ENCODE assay signal across 24 cellular contexts in the genomic region with DNA sequence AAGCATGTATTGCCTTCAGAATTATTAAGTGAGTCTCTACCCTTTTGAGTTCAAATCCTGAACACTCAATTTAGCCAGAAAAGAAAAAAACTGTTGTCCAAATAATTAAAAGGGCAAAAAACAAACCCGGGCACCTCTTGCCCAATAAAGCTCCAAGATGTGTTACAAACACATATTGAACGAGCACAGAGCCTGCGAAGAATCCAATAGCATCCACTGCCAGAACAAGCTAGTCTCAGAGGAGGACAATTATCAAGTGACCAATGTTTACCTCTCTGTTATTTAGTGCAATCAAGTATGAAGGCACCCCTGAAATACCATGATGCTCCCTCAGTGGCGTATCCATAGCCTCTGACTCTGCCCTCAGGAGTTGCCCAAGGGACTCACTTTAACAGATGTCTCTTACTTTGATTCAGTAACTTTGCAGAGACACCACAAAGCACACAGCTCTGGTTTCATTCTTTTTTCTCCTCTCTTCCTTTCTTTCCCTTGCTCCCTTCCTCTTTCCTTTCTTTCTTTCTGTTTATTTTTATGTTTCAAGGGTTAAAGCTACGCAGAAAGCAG.
"Had no signal": no experiment of that assay in that cellular context is flagged by ENCODE, and none has a peak within 500 bp of the region (broad histone marks: within the 10 kb centered on the region; RNA-seq: fewer than 3 reads in every experiment).

No MANE protein-coding gene starts in this region.

- ATAC-seq: activated CD8-positive, alpha-beta T cell treated with anti-CD3 and anti-CD28 coated beads, Interleukin-2, amount 10 ng/mL, durations not matched to agents 7 days and 5 days; body of pancreas had no signal

- H3K4me1 ChIP-seq: body of pancreas, esophagus muscularis mucosa, parathyroid adenoma, tibial nerve, vagina had no signal

- H3K36me3 ChIP-seq: esophagus muscularis mucosa, neutrophil, tibial nerve, vagina had no signal

- DNase-seq: activated B cell treated with CpG ODN at 0.5 μM for 24 hours; activated CD4-positive, alpha-beta T cell treated with anti-CD3 and anti-CD28 coated beads for 48 hours; activated CD8-positive, alpha-beta memory T cell treated with anti-CD3 and anti-CD28 coated beads, Interleukin-2, amount 50 U/mL, for 4 hours; activated CD8-positive, alpha-beta T cell treated with anti-CD3 and anti-CD28 coated beads, Interleukin-2, amount 10 ng/mL, durations not matched to agents 7 days and 5 days; activated effector memory CD4-positive, alpha-beta T cell treated with anti-CD3 and anti-CD28 coated beads, Interleukin-2, amount 50 U/mL, for 16 hours; activated T-cell treated with anti-CD3 and anti-CD28 coated beads, Interleukin-2, amount 50 U/mL, for 48 hours; body of pancreas; caudate nucleus; immature natural killer cell; midbrain; naive B cell; retina; stimulated activated CD4-positive, alpha-beta T cell treated with anti-CD3 and anti-CD28 coated beads, Interleukin-4, amount 100 ng/mL, for 24 hours; stimulated activated CD8-positive, alpha-beta memory T cell treated with anti-CD3 and anti-CD28 coated beads, Interleukin-4, amount 100 ng/mL, for 48 hours; stimulated activated naive CD4-positive, alpha-beta T cell treated with Interleukin-2 at 50 U/mL for 16 hours; substantia nigra had no signal

- H3K9ac ChIP-seq: parathyroid adenoma had no signal

- H3K27ac ChIP-seq: body of pancreas, esophagus muscularis mucosa, neutrophil, parathyroid adenoma, skin epidermis, tibial nerve, vagina had no signal

- H3K36me3 Mint-ChIP-seq: activated naive CD4-positive, alpha-beta T cell treated with anti-CD3 and anti-CD28 coated beads, Interleukin-2, amount 50 U/mL, for 24 hours; immature natural killer cell; naive B cell had no signal

- H2AFZ ChIP-seq: parathyroid adenoma had no signal

- H3K4me1 Mint-ChIP-seq: activated B cell treated with CpG ODN at 0.5 μM for 24 hours; activated naive CD4-positive, alpha-beta T cell treated with anti-CD3 and anti-CD28 coated beads, Interleukin-2, amount 50 U/mL, for 24 hours; immature natural killer cell; naive B cell had no signal

- H3K27me3 ChIP-seq: body of pancreas, esophagus muscularis mucosa, neutrophil, tibial nerve, vagina had no signal

- H3K9me3 Mint-ChIP-seq: activated naive CD4-positive, alpha-beta T cell treated with anti-CD3 and anti-CD28 coated beads, Interleukin-2, amount 50 U/mL, for 24 hours had no signal

- H3K79me2 ChIP-seq: parathyroid adenoma had no signal

- H3K4me3 ChIP-seq: body of pancreas, esophagus muscularis mucosa, lung, skin epidermis, tibial nerve, vagina had no signal

- H3K4me3 Mint-ChIP-seq: activated B cell treated with CpG ODN at 0.5 μM for 24 hours; activated CD8-positive, alpha-beta T cell treated with anti-CD3 and anti-CD28 coated beads, Interleukin-2, amount 10 ng/mL, durations not matched to agents 7 days and 5 days; activated naive CD4-positive, alpha-beta T cell treated with anti-CD3 and anti-CD28 coated beads, Interleukin-2, amount 50 U/mL, for 24 hours; immature natural killer cell; naive B cell had no signal

- H3K27ac Mint-ChIP-seq: activated B cell treated with CpG ODN at 0.5 μM for 24 hours; activated CD8-positive, alpha-beta T cell treated with anti-CD3 and anti-CD28 coated beads, Interleukin-2, amount 10 ng/mL, durations not matched to agents 7 days and 5 days; activated naive CD4-positive, alpha-beta T cell treated with anti-CD3 and anti-CD28 coated beads, Interleukin-2, amount 50 U/mL, for 24 hours; immature natural killer cell; naive B cell had no signal

- H3K9me3 ChIP-seq: body of pancreas, esophagus muscularis mucosa, neutrophil, tibial nerve, vagina had no signal
